Comparison of ENCODE assay signal across 8 cellular contexts in genomic region chr5:114055318-114055788, GRCh38.
DNase-seq lines count a peak whose midpoint lies in the region; ATAC-seq and TF ChIP-seq lines count a peak whose summit lies in the region.

No MANE protein-coding gene starts in this region.

- H3K9me3 ChIP-seq in body of pancreas (no peaks in the 10 kb centered on the region), spleen (no peaks in the 10 kb centered on the region)

- H3K27ac ChIP-seq in body of pancreas (peak overlapping the region in 3 of 4 donors; percentile 46 to 64 (median 61)), spleen (no peak overlapping the region)

- H3K4me3 ChIP-seq in body of pancreas (peak overlapping the region; percentile 3 to 24), spleen (peak overlapping the region in 7 of 8 donors; percentile 2 to 58 (median 24)), lower leg skin (ENCODE audit: low read depth, poor library complexity, severe bottlenecking) (no peak overlapping the region)

- DNase-seq in NCI-H146 (lab: John Stamatoyannopoulos, UW), result peak; percentile 94
- DNase-seq in body of pancreas, result peak; percentile 78 to 84 (median 80)
- peak; percentile 87 for DNase-seq in iPS-NIHi7 (ENCODE audit: extremely low spot score)
- DNase-seq in spleen, result no peak
- DNase-seq in COLO829 (ENCODE audit: low spot score), result no peak
- DNase-seq in lower leg skin (ENCODE audit: low spot score in 2 of 2), result no peak

- H3K4me1 ChIP-seq in body of pancreas (peaks cover 6% of the 10 kb centered on the region), spleen (peaks cover 0 to 16% (median 9%) of the 10 kb centered on the region in 6 donors)

- H3K27me3 ChIP-seq in body of pancreas (no peaks in the 10 kb centered on the region), spleen (replicated peaks in 1 of 7) (peaks cover 0 to 52% (median 17%) of the 10 kb centered on the region in 7 donors)

- WGBS in body of pancreas, 2 donors, result 0 to 1% methylated on average over 13 to 37 of the region's 37 CpGs
- WGBS in spleen, 5 donors, result 2 to 8% (median 5%) methylated on average over 24 to 37 of the region's 37 CpGs
- WGBS in lower leg skin, 2 donors, result 1% methylated on average over 35 to 37 of the region's 37 CpGs

- ATAC-seq in body of pancreas (peak; percentile 93), GM18520 (IDR thresholded peaks at IDR 0.05; ENCODE audit: unreplicated experiment) (no peak), GM21786 (IDR thresholded peaks at IDR 0.05; ENCODE audit: unreplicated experiment) (no peak)

- intact Hi-C loops in body of pancreas (cut with DNase I) (no loop called here), spleen (cut with DNase I; ENCODE audit: low total_unique reads) (no loop called here), lower leg skin (cut with DNase I; ENCODE audit: low total_unique reads) (no loop called here)

- peak; percentile 46 to 85 (median 71) for TF ChIP-seq POLR2A in body of pancreas (IDR thresholded peaks at IDR 0.05)
- no peak for TF ChIP-seq POLR2A in spleen (IDR thresholded peaks at IDR 0.05)
- TF ChIP-seq POLR2A in lower leg skin (IDR thresholded peaks at IDR 0.05), result no peak

- peak in 1 of 7 experiments; percentile 14 for TF ChIP-seq CTCF in body of pancreas (IDR thresholded peaks at IDR 0.05)
- no peak for TF ChIP-seq CTCF in spleen (IDR thresholded peaks at IDR 0.05 in 8 of 11, conservative IDR thresholded peaks at IDR 0.05 in 3 of 11)
- no peak for TF ChIP-seq CTCF in lower leg skin (IDR thresholded peaks at IDR 0.05)

- H3K36me3 ChIP-seq in body of pancreas (replicated peaks in 1 of 2; ENCODE audit: insufficient read depth in 1 of 2, low read depth in 2 of 2), result no peaks in the 10 kb centered on the region
- no peaks in the 10 kb centered on the region for H3K36me3 ChIP-seq in spleen

Comparison
In these comparisons a context has a peak if more than half of its experiments do, and no peak if none do; other contexts are left out.
1. DNase-seq: peak in NCI-H146 (single experiment), body of pancreas (4 of 4) and iPS-NIHi7 (single experiment); none in spleen (single experiment), COLO829 (single experiment) and lower leg skin (0 of 2).
2. H3K27ac ChIP-seq: peak in body of pancreas (3 of 4); none in spleen (0 of 8).
3. POLR2A ChIP-seq: peak in body of pancreas (3 of 3); none in spleen (0 of 3) and lower leg skin (0 of 2).